In genomic region chr14:35385042-35385839, GRCh38 we compare ENCODE assay signal across 8 cellular contexts. TPM values are rescaled to one million over a fixed set of nuclear protein-coding genes. Genes with fewer than 3 reads are reported as not detected.
A peak's percentile ranks its signal among the peaks of the same experiment; 100 is the strongest.
DNase-seq lines count a peak whose midpoint lies in the region; ATAC-seq, FAIRE-seq and TF ChIP-seq lines count a peak whose summit lies in the region.

No MANE protein-coding gene starts in this region.

- H3K4me1 Mint-ChIP-seq in activated CD8-positive, alpha-beta T cell treated with anti-CD3 and anti-CD28 coated beads, Interleukin-2, amount 10 ng/mL, durations not matched to agents 7 days and 5 days (ENCODE audit: low read depth), result no peaks in the 10 kb centered on the region

- H3K9ac ChIP-seq in GM12878 (ENCODE audit: control insufficient read depth, insufficient read depth, low read length), result no peak overlapping the region

- H3K36me3 Mint-ChIP-seq in activated CD8-positive, alpha-beta T cell treated with anti-CD3 and anti-CD28 coated beads, Interleukin-2, amount 10 ng/mL, durations not matched to agents 7 days and 5 days (ENCODE audit: low read depth), result no peaks in the 10 kb centered on the region

- H3K27ac Mint-ChIP-seq in activated CD8-positive, alpha-beta T cell treated with anti-CD3 and anti-CD28 coated beads, Interleukin-2, amount 10 ng/mL, durations not matched to agents 7 days and 5 days, result no peak overlapping the region

- FAIRE-seq in GM12878 (lab: Jason Lieb, UNC), result no peak

- H3K9me3 ChIP-seq in GM12878 (replicated peaks; ENCODE audit: control insufficient read depth, insufficient read depth, low read length), result no peaks in the 10 kb centered on the region

- TF ChIP-seq CTCF in AG09309 (IDR thresholded peaks at IDR 0.05; ENCODE audit: control insufficient read depth, insufficient read depth, low read depth, low read length, missing control alignments) (no peak), GM12878 (IDR thresholded peaks at IDR 0.05 in 2 of 3, conservative IDR thresholded peaks at IDR 0.05 in 1 of 3; ENCODE audit: control insufficient read depth in 2 of 3, extremely low read depth in 1 of 3, insufficient read depth in 1 of 3, low read depth in 3 of 3, low read length in 3 of 3) (no peak)

- H3K27ac ChIP-seq in GM12878 (ENCODE audit: control insufficient read depth, insufficient read depth) (no peak overlapping the region), skin epidermis (peak overlapping the region in 19 of 21 experiments; percentile 12 to 85 (median 64))

- H2AFZ ChIP-seq in GM12878 (ENCODE audit: control insufficient read depth, low read depth, low read length), result no peak overlapping the region

- H3K27me3 ChIP-seq in GM12878 (replicated peaks in 1 of 2; ENCODE audit: control insufficient read depth in 2 of 2, insufficient read depth in 2 of 2, low read length in 1 of 2), result no peaks in the 10 kb centered on the region

- TF ChIP-seq EP300 in GM12878 (IDR thresholded peaks at IDR 0.05; ENCODE audit: borderline replicate concordance in 1 of 2, control insufficient read depth in 1 of 2, low read depth in 2 of 2, low read length in 2 of 2), result no peak

- in situ Hi-C loops in GM12878 (cut with MboI), result no loop called here

- H3K36me3 ChIP-seq in GM12878 (ENCODE audit: control insufficient read depth in 2 of 2, insufficient read depth in 2 of 2, low read length in 1 of 2), result no peaks in the 10 kb centered on the region

- intact Hi-C loops in GM12878 (cut with micrococcal nuclease; ENCODE audit: unreplicated experiment), result no loop called here

- H3K4me1 ChIP-seq in GM12878 (ENCODE audit: control insufficient read depth, insufficient read depth, low read length), result no peaks in the 10 kb centered on the region

- H3K4me3 ChIP-seq in AG09309 (ENCODE audit: control insufficient read depth, low read depth, low read length) (no peak overlapping the region), GM12878 (no peak overlapping the region), skin epidermis (no peak overlapping the region)

- no peak overlapping the region for H3K4me3 Mint-ChIP-seq in activated CD8-positive, alpha-beta T cell treated with anti-CD3 and anti-CD28 coated beads, Interleukin-2, amount 10 ng/mL, durations not matched to agents 7 days and 5 days

- no peaks in the 10 kb centered on the region for H3K27me3 Mint-ChIP-seq in activated CD8-positive, alpha-beta T cell treated with anti-CD3 and anti-CD28 coated beads, Interleukin-2, amount 10 ng/mL, durations not matched to agents 7 days and 5 days (ENCODE audit: low read depth)

- TF ChIP-seq POLR2A in GM12878 (IDR thresholded peaks at IDR 0.05; ENCODE audit: low read depth, low read length), result no peak

- CTCF ChIA-PET in GM12878 (lab: Yijun Ruan, JAX), result interaction anchor here (1.5 kb wide), 1 partner anchor 21 kb away, joined by 3 read pairs; no protein-coding TSS in a partner anchor
- CTCF ChIA-PET in activated CD8-positive, alpha-beta T cell treated with anti-CD3 and anti-CD28 coated beads, Interleukin-2, amount 10 ng/mL, durations not matched to agents 7 days and 5 days (lab: Charles Lee), result no interaction called here

- no peaks in the 10 kb centered on the region for H3K9me3 Mint-ChIP-seq in activated CD8-positive, alpha-beta T cell treated with anti-CD3 and anti-CD28 coated beads, Interleukin-2, amount 10 ng/mL, durations not matched to agents 7 days and 5 days (ENCODE audit: insufficient read depth)

- H3K4me2 ChIP-seq in GM12878 (ENCODE audit: control insufficient read depth, insufficient read depth), result no peak overlapping the region

- H4K20me1 ChIP-seq in GM12878 (ENCODE audit: control insufficient read depth, insufficient read depth), result no peaks in the 10 kb centered on the region

- POLR2A ChIA-PET in GM12878 (lab: Charles Lee), result no interaction called here
- POLR2A ChIA-PET in activated CD8-positive, alpha-beta T cell treated with anti-CD3 and anti-CD28 coated beads, Interleukin-2, amount 10 ng/mL, durations not matched to agents 7 days and 5 days (lab: Charles Lee), result no interaction called here

- WGBS in GM12878 (ENCODE audit: insufficient coverage, insufficient replicate concordance, low lambda C conversion rate, missing lambda C conversion rate), result 59% methylated on average over 14 of the region's 15 CpGs

- no peak for TF ChIP-seq RAD21 in GM12878 (IDR thresholded peaks at IDR 0.05; ENCODE audit: insufficient read depth, low read depth, low read length)

- SMC1A ChIA-PET in GM12878 (lab: Charles Lee; ENCODE audit: uncharacterized antibody, unreplicated experiment), result no interaction called here

- ATAC-seq in GM12878 (peak; percentile 19; the same call in 2 of the 3 replicates), GM19397 (IDR thresholded peaks at IDR 0.05; ENCODE audit: unreplicated experiment) (no peak)
- no peak for ATAC-seq in activated CD8-positive, alpha-beta T cell treated with anti-CD3 and anti-CD28 coated beads, Interleukin-2, amount 10 ng/mL, durations not matched to agents 7 days and 5 days

- RAD21 ChIA-PET in GM12878 (lab: Charles Lee; ENCODE audit: unreplicated experiment), result interaction anchor here (1.3 kb wide), 1 partner anchor 15 kb away, joined by 3 read pairs; no protein-coding TSS in a partner anchor

- DNase-seq in AG09309 (ENCODE audit: low read depth) (peak; percentile 88), NCI-H187 (lab: John Stamatoyannopoulos, UW) (peak; percentile 90 to 93), GM12878 (ENCODE audit: low read depth, low spot score) (no peak), iris pigment epithelial cell (ENCODE audit: low read depth) (peak; percentile 75), NAMALWA (ENCODE audit: low spot score) (no peak)
- DNase-seq in activated CD8-positive, alpha-beta T cell treated with anti-CD3 and anti-CD28 coated beads, Interleukin-2, amount 10 ng/mL, durations not matched to agents 7 days and 5 days, result no peak

- no peaks in the 10 kb centered on the region for H3K79me2 ChIP-seq in GM12878 (ENCODE audit: control insufficient read depth, insufficient read depth, low read length)

- BruUV-seq in GM12878 (replicated peaks; lab: Mats Ljungman, UMichigan), result no TSS peak

TF ChIP-seq in GM12878, 131 proteins besides CTCF, POLR2A, EP300 and RAD21:
- TF ChIP-seq IRF4 (IDR thresholded peaks at IDR 0.05; ENCODE audit: low read depth, low read length) (no peak), SRF (IDR thresholded peaks at IDR 0.05; ENCODE audit: low read depth in 2 of 2, low read length in 2 of 2) (no peak), CHD1 (IDR thresholded peaks at IDR 0.05; ENCODE audit: low read depth, low read length) (no peak), ZBED1 (IDR thresholded peaks at IDR 0.05; ENCODE audit: borderline replicate concordance) (no peak), TARDBP (IDR thresholded peaks at IDR 0.05; ENCODE audit: borderline replicate concordance) (no peak), BCL11A (IDR thresholded peaks at IDR 0.05; ENCODE audit: low read depth, low read length) (no peak), ZNF384 (IDR thresholded peaks at IDR 0.05; ENCODE audit: borderline replicate concordance, low read depth, low read length) (no peak), TCF3 (IDR thresholded peaks at IDR 0.05; ENCODE audit: borderline replicate concordance, insufficient read depth, low read depth, low read length) (no peak)

RNA-seq across cellular contexts. Expression of gene NFKBIA, which starts 19.3 kb away (rescaled TPM):
- total RNA-seq in GM12878 (2013; cell fraction: nucleolus; rRNA removed), result 374 and 384 TPM in 2 replicates
- total RNA-seq in GM12878 (2014; rRNA removed), result 383 and 419 TPM in 2 replicates
- 278 and 281 TPM in 2 replicates for total RNA-seq in GM12878 (2014; rRNA removed; fragmentation: Illumina TruSeq; extraction: Trizol)
- 303 and 309 TPM in 2 replicates for total RNA-seq in GM12878 (2021)
- 104 TPM for polyA plus RNA-seq in GM12878 (2011; ENCODE audit: low read depth)
- polyA plus RNA-seq in GM12878 (2011; rRNA removed), result 149 and 274 TPM in 2 replicates
- polyA plus RNA-seq in GM12878 (2011; cell fraction: cytosol; rRNA removed), result 327 and 351 TPM in 2 replicates
- 803 and 908 TPM in 2 replicates for polyA plus RNA-seq in GM12878 (2011; cell fraction: nucleus; rRNA removed)
- polyA plus RNA-seq in GM12878 (2012), result 177 and 183 TPM in 2 replicates
- polyA plus RNA-seq in GM12878 (2014; fragmentation: Illumina TruSeq; extraction: Trizol), result 218 and 275 TPM in 2 replicates
- polyA plus RNA-seq in GM12878 (2014; fragmentation: Nextera tagmentation; extraction: Ambion mirVana), result 100 to 1,000 TPM; 123 to 159 TPM
- polyA plus RNA-seq in GM12878 (2014; rRNA removed), result 259 and 331 TPM in 2 replicates
- polyA plus RNA-seq in GM12878 (2016; fragmentation: Nextera tagmentation; extraction: Ambion mirVana), result 100 to 1,000 TPM; 187 to 200 TPM
- 500 and 595 TPM in 2 replicates for polyA minus RNA-seq in GM12878 (2011; rRNA and poly(A)+ RNA removed)
- polyA minus RNA-seq in GM12878 (2011; cell fraction: cytosol; rRNA and poly(A)+ RNA removed), result 230 and 243 TPM in 2 replicates
- polyA minus RNA-seq in GM12878 (2011; cell fraction: nucleus; rRNA and poly(A)+ RNA removed), result 702 and 1,107 TPM in 2 replicates
- 10 to 100 TPM; 56.1 to 56.8 TPM for total RNA-seq in activated CD8-positive, alpha-beta T cell treated with anti-CD3 and anti-CD28 coated beads, Interleukin-2, amount 10 ng/mL, durations not matched to agents 7 days and 5 days

Comparison
In these comparisons a context has a peak if more than half of its experiments do, and no peak if none do; other contexts are left out.
1. DNase-seq: peak in AG09309 (single experiment), NCI-H187 (2 of 2) and iris pigment epithelial cell (single experiment); none in GM12878 (single experiment), NAMALWA (single experiment) and activated CD8-positive, alpha-beta T cell treated with anti-CD3 and anti-CD28 coated beads, Interleukin-2, amount 10 ng/mL, durations not matched to agents 7 days and 5 days (single experiment).
2. RNA of gene NFKBIA, which starts 19.3 kb away (total RNA-seq): 278 to 419 TPM in GM12878; 56.1 to 56.8 TPM in activated CD8-positive, alpha-beta T cell treated with anti-CD3 and anti-CD28 coated beads, Interleukin-2, amount 10 ng/mL, durations not matched to agents 7 days and 5 days; every median in the first group is over 4 times any median in the second.